In genomic region chr1:102100666-102101065, GRCh38 we compare ENCODE assay signal across 37 cellular contexts.
"Had no signal": no experiment of that assay in that cellular context is flagged by ENCODE, and none has a peak within 500 bp of the region (broad histone marks: within the 10 kb centered on the region; RNA-seq: fewer than 3 reads in every experiment).

No MANE protein-coding gene starts in this region.

- DNase-seq: activated CD4-positive, alpha-beta memory T cell treated with anti-CD3 and anti-CD28 coated beads, Interleukin-2, amount 10 ng/mL, durations not matched to agents 7 days and 5 days; activated CD4-positive, alpha-beta T cell treated with anti-CD3 and anti-CD28 coated beads for 1 hour; activated CD4-positive, alpha-beta T cell treated with anti-CD3 and anti-CD28 coated beads for 36 hours; activated CD4-positive, alpha-beta T cell treated with anti-CD3 and anti-CD28 coated beads for 48 hours; activated CD4-positive, alpha-beta T cell treated with anti-CD3 and anti-CD28 coated beads, Interleukin-2, amount 10 ng/mL, durations not matched to agents 7 days and 5 days; activated CD4-positive, alpha-beta T cell treated with anti-CD3 and anti-CD28 coated beads, Interleukin-2, amount 50 U/mL, for 48 hours; activated CD4-positive, CD25-positive, alpha-beta regulatory T cell; activated CD8-positive, alpha-beta memory T cell treated with anti-CD3 and anti-CD28 coated beads for 24 hours; activated CD8-positive, alpha-beta memory T cell treated with anti-CD3 and anti-CD28 coated beads, Interleukin-2, amount 10 ng/mL, durations not matched to agents 7 days and 5 days; activated CD8-positive, alpha-beta memory T cell treated with anti-CD3 and anti-CD28 coated beads, Interleukin-2, amount 50 U/mL, for 48 hours; activated CD8-positive, alpha-beta T cell treated with anti-CD3 and anti-CD28 coated beads, Interleukin-2, amount 10 ng/mL, durations not matched to agents 7 days and 5 days; activated effector memory CD4-positive, alpha-beta T cell treated with Interleukin-2 at 50 U/mL for 16 hours; activated gamma-delta T cell; activated naive CD4-positive, alpha-beta T cell treated with anti-CD3 and anti-CD28 coated beads, Interleukin-2, amount 10 ng/mL, durations not matched to agents 7 days and 5 days; activated naive CD4-positive, alpha-beta T cell treated with Interleukin-2 at 50 U/mL for 16 hours; activated naive CD8-positive, alpha-beta T cell treated with anti-CD3 and anti-CD28 coated beads, Interleukin-2, amount 10 ng/mL, durations not matched to agents 7 days and 5 days; activated naive CD8-positive, alpha-beta T cell treated with anti-CD3 and anti-CD28 coated beads, Interleukin-2, amount 50 U/mL, for 24 hours; activated T-cell treated with anti-CD3 and anti-CD28 coated beads, Interleukin-2, amount 50 U/mL, for 24 hours; activated T-cell treated with anti-CD3 and anti-CD28 coated beads, Interleukin-2, amount 50 U/mL, for 48 hours; amygdala; anterior cingulate cortex; caudate nucleus; cerebellar nuclear complex; T-helper 1 cell; T-helper 2 cell; T-helper 9 cell had no signal

- H3K9me3 ChIP-seq: ascending aorta had no signal

- H3K27ac ChIP-seq: ascending aorta, cardiac muscle cell, VCaP had no signal

- H3K27me3 ChIP-seq: ascending aorta, cardiac muscle cell had no signal

- H3K4me3 Mint-ChIP-seq: activated CD4-positive, alpha-beta memory T cell treated with anti-CD3 and anti-CD28 coated beads, Interleukin-2, amount 10 ng/mL, durations not matched to agents 7 days and 5 days; activated CD4-positive, alpha-beta T cell treated with anti-CD3 and anti-CD28 coated beads for 36 hours; activated CD4-positive, alpha-beta T cell treated with anti-CD3 and anti-CD28 coated beads, Interleukin-2, amount 10 ng/mL, durations not matched to agents 7 days and 5 days; activated CD8-positive, alpha-beta memory T cell treated with anti-CD3 and anti-CD28 coated beads, Interleukin-2, amount 10 ng/mL, durations not matched to agents 7 days and 5 days; activated CD8-positive, alpha-beta T cell treated with anti-CD3 and anti-CD28 coated beads, Interleukin-2, amount 10 ng/mL, durations not matched to agents 7 days and 5 days; activated naive CD4-positive, alpha-beta T cell treated with anti-CD3 and anti-CD28 coated beads, Interleukin-2, amount 10 ng/mL, durations not matched to agents 7 days and 5 days; activated naive CD4-positive, alpha-beta T cell treated with anti-CD3 and anti-CD28 coated beads, Interleukin-2, amount 50 U/mL, for 24 hours; activated naive CD8-positive, alpha-beta T cell; activated naive CD8-positive, alpha-beta T cell treated with anti-CD3 and anti-CD28 coated beads, Interleukin-2, amount 10 ng/mL, durations not matched to agents 7 days and 5 days; activated naive CD8-positive, alpha-beta T cell treated with anti-CD3 and anti-CD28 coated beads, Interleukin-2, amount 50 U/mL, for 24 hours; activated T-cell treated with anti-CD3 and anti-CD28 coated beads, Interleukin-2, amount 50 U/mL, for 24 hours; brain; central memory CD8-positive, alpha-beta T cell; T-helper 1 cell treated with Interleukin-12 subunit alpha and Interleukin-12 subunit beta and Interleukin-4 antibody, amounts not matched to agents 30 μg/mL and 1 μg/mL, for 36 hours; T-helper 2 cell treated with Interferon-gamma antibody and Interleukin-4, amounts not matched to agents 5 μg/mL and 100 μg/mL, for 36 hours had no signal

- H3K27me3 Mint-ChIP-seq: activated CD4-positive, alpha-beta memory T cell treated with anti-CD3 and anti-CD28 coated beads, Interleukin-2, amount 10 ng/mL, durations not matched to agents 7 days and 5 days; activated CD4-positive, alpha-beta T cell treated with anti-CD3 and anti-CD28 coated beads for 36 hours; activated CD4-positive, alpha-beta T cell treated with anti-CD3 and anti-CD28 coated beads, Interleukin-2, amount 10 ng/mL, durations not matched to agents 7 days and 5 days; activated CD8-positive, alpha-beta memory T cell treated with anti-CD3 and anti-CD28 coated beads, Interleukin-2, amount 10 ng/mL, durations not matched to agents 7 days and 5 days; activated naive CD4-positive, alpha-beta T cell treated with anti-CD3 and anti-CD28 coated beads, Interleukin-2, amount 10 ng/mL, durations not matched to agents 7 days and 5 days; activated naive CD8-positive, alpha-beta T cell treated with anti-CD3 and anti-CD28 coated beads, Interleukin-2, amount 10 ng/mL, durations not matched to agents 7 days and 5 days; activated naive CD8-positive, alpha-beta T cell treated with anti-CD3 and anti-CD28 coated beads, Interleukin-2, amount 50 U/mL, for 24 hours; activated T-cell treated with anti-CD3 and anti-CD28 coated beads, Interleukin-2, amount 50 U/mL, for 24 hours; brain; central memory CD8-positive, alpha-beta T cell had no signal

- H3K4me3 ChIP-seq: ascending aorta, cardiac muscle cell had no signal

- H3K4me1 Mint-ChIP-seq: activated CD4-positive, alpha-beta memory T cell treated with anti-CD3 and anti-CD28 coated beads, Interleukin-2, amount 10 ng/mL, durations not matched to agents 7 days and 5 days; activated CD4-positive, alpha-beta T cell treated with anti-CD3 and anti-CD28 coated beads for 36 hours; activated CD4-positive, alpha-beta T cell treated with anti-CD3 and anti-CD28 coated beads, Interleukin-2, amount 10 ng/mL, durations not matched to agents 7 days and 5 days; activated CD8-positive, alpha-beta memory T cell treated with anti-CD3 and anti-CD28 coated beads, Interleukin-2, amount 10 ng/mL, durations not matched to agents 7 days and 5 days; activated naive CD4-positive, alpha-beta T cell treated with anti-CD3 and anti-CD28 coated beads, Interleukin-2, amount 10 ng/mL, durations not matched to agents 7 days and 5 days; activated naive CD4-positive, alpha-beta T cell treated with anti-CD3 and anti-CD28 coated beads, Interleukin-2, amount 50 U/mL, for 24 hours; activated naive CD8-positive, alpha-beta T cell treated with anti-CD3 and anti-CD28 coated beads, Interleukin-2, amount 10 ng/mL, durations not matched to agents 7 days and 5 days; activated naive CD8-positive, alpha-beta T cell treated with anti-CD3 and anti-CD28 coated beads, Interleukin-2, amount 50 U/mL, for 24 hours; brain; central memory CD8-positive, alpha-beta T cell had no signal

- H3K36me3 ChIP-seq: ascending aorta, cardiac muscle cell had no signal

- H3K4me1 ChIP-seq: ascending aorta had no signal

- ATAC-seq: activated CD4-positive, alpha-beta T cell treated with anti-CD3 and anti-CD28 coated beads for 36 hours; activated CD4-positive, CD25-positive, alpha-beta regulatory T cell treated with anti-CD3 and anti-CD28 coated beads, Interleukin-2, amount 50 U/mL, for 24 hours; activated CD8-positive, alpha-beta memory T cell treated with anti-CD3 and anti-CD28 coated beads, Interleukin-2, amount 10 ng/mL, durations not matched to agents 7 days and 5 days; activated CD8-positive, alpha-beta T cell treated with anti-CD3 and anti-CD28 coated beads, Interleukin-2, amount 10 ng/mL, durations not matched to agents 7 days and 5 days; activated naive CD8-positive, alpha-beta T cell treated with anti-CD3 and anti-CD28 coated beads, Interleukin-2, amount 50 U/mL, for 24 hours had no signal

- H3K9me3 Mint-ChIP-seq: activated CD4-positive, alpha-beta memory T cell treated with anti-CD3 and anti-CD28 coated beads, Interleukin-2, amount 10 ng/mL, durations not matched to agents 7 days and 5 days; activated CD4-positive, alpha-beta T cell treated with anti-CD3 and anti-CD28 coated beads, Interleukin-2, amount 10 ng/mL, durations not matched to agents 7 days and 5 days; activated naive CD4-positive, alpha-beta T cell treated with anti-CD3 and anti-CD28 coated beads, Interleukin-2, amount 10 ng/mL, durations not matched to agents 7 days and 5 days; activated naive CD4-positive, alpha-beta T cell treated with anti-CD3 and anti-CD28 coated beads, Interleukin-2, amount 50 U/mL, for 24 hours; activated naive CD8-positive, alpha-beta T cell treated with anti-CD3 and anti-CD28 coated beads, Interleukin-2, amount 10 ng/mL, durations not matched to agents 7 days and 5 days; activated T-cell treated with anti-CD3 and anti-CD28 coated beads, Interleukin-2, amount 50 U/mL, for 24 hours; activated T-helper 2 cell treated with anti-CD3 and anti-CD28 coated beads, Interferon-gamma antibody, Interleukin-2, Interleukin-4, amounts not matched to agents 10 μg/mL and 5 μg/mL and 100 μg/mL, durations not matched to agents 14 hours and 24 hours and 36 hours; T-helper 1 cell treated with Interleukin-12 subunit alpha and Interleukin-12 subunit beta and Interleukin-4 antibody, amounts not matched to agents 30 μg/mL and 1 μg/mL, for 36 hours; T-helper 2 cell treated with Interferon-gamma antibody and Interleukin-4, amounts not matched to agents 5 μg/mL and 100 μg/mL, for 36 hours had no signal

- H3K36me3 Mint-ChIP-seq: activated CD8-positive, alpha-beta memory T cell treated with anti-CD3 and anti-CD28 coated beads, Interleukin-2, amount 10 ng/mL, durations not matched to agents 7 days and 5 days; activated naive CD4-positive, alpha-beta T cell treated with anti-CD3 and anti-CD28 coated beads, Interleukin-2, amount 10 ng/mL, durations not matched to agents 7 days and 5 days; activated naive CD4-positive, alpha-beta T cell treated with anti-CD3 and anti-CD28 coated beads, Interleukin-2, amount 50 U/mL, for 24 hours; activated naive CD8-positive, alpha-beta T cell; activated naive CD8-positive, alpha-beta T cell treated with anti-CD3 and anti-CD28 coated beads, Interleukin-2, amount 10 ng/mL, durations not matched to agents 7 days and 5 days; brain had no signal

- H3K27ac Mint-ChIP-seq: activated CD4-positive, alpha-beta memory T cell treated with anti-CD3 and anti-CD28 coated beads, Interleukin-2, amount 10 ng/mL, durations not matched to agents 7 days and 5 days; activated CD4-positive, alpha-beta T cell treated with anti-CD3 and anti-CD28 coated beads for 36 hours; activated CD4-positive, alpha-beta T cell treated with anti-CD3 and anti-CD28 coated beads, Interleukin-2, amount 10 ng/mL, durations not matched to agents 7 days and 5 days; activated CD8-positive, alpha-beta memory T cell treated with anti-CD3 and anti-CD28 coated beads, Interleukin-2, amount 10 ng/mL, durations not matched to agents 7 days and 5 days; activated CD8-positive, alpha-beta T cell treated with anti-CD3 and anti-CD28 coated beads, Interleukin-2, amount 10 ng/mL, durations not matched to agents 7 days and 5 days; activated naive CD4-positive, alpha-beta T cell treated with anti-CD3 and anti-CD28 coated beads, Interleukin-2, amount 10 ng/mL, durations not matched to agents 7 days and 5 days; activated naive CD4-positive, alpha-beta T cell treated with anti-CD3 and anti-CD28 coated beads, Interleukin-2, amount 50 U/mL, for 24 hours; activated naive CD8-positive, alpha-beta T cell; activated naive CD8-positive, alpha-beta T cell treated with anti-CD3 and anti-CD28 coated beads, Interleukin-2, amount 10 ng/mL, durations not matched to agents 7 days and 5 days; activated naive CD8-positive, alpha-beta T cell treated with anti-CD3 and anti-CD28 coated beads, Interleukin-2, amount 50 U/mL, for 24 hours; activated T-cell treated with anti-CD3 and anti-CD28 coated beads, Interleukin-2, amount 50 U/mL, for 24 hours; activated T-helper 2 cell treated with anti-CD3 and anti-CD28 coated beads, Interferon-gamma antibody, Interleukin-2, Interleukin-4, amounts not matched to agents 10 μg/mL and 5 μg/mL and 100 μg/mL, durations not matched to agents 14 hours and 24 hours and 36 hours; brain; T-helper 1 cell treated with Interleukin-12 subunit alpha and Interleukin-12 subunit beta and Interleukin-4 antibody, amounts not matched to agents 30 μg/mL and 1 μg/mL, for 36 hours; T-helper 2 cell treated with Interferon-gamma antibody and Interleukin-4, amounts not matched to agents 5 μg/mL and 100 μg/mL, for 36 hours had no signal
